In genomic region chr17:17179371-17179827, GRCh38 we compare ENCODE assay signal across 10 cellular contexts. TPM values are rescaled to one million over a fixed set of nuclear protein-coding genes. Genes with fewer than 3 reads are reported as not detected.
DNase-seq lines count a peak whose midpoint lies in the region; ATAC-seq and TF ChIP-seq lines count a peak whose summit lies in the region.
"Had no signal": no experiment of that assay in that cellular context is flagged by ENCODE, and none has a peak within 500 bp of the region (broad histone marks: within the 10 kb centered on the region; RNA-seq: fewer than 3 reads in every experiment).

No MANE protein-coding gene starts in this region.

- H3K27me3 Mint-ChIP-seq in central memory CD8-positive, alpha-beta T cell = no peaks in the 10 kb centered on the region
- no peaks in the 10 kb centered on the region for H3K27me3 Mint-ChIP-seq in type B pancreatic cell

- intact Hi-C loops in left ventricle myocardium inferior (cut with micrococcal nuclease) = no loop called here
- intact Hi-C loops in left ventricle myocardium superior (cut with micrococcal nuclease) = no loop called here
- intact Hi-C loops in uterus (cut with DNase I; ENCODE audit: low total_unique reads) = no loop called here

- H3K36me3 Mint-ChIP-seq in central memory CD8-positive, alpha-beta T cell (ENCODE audit: insufficient read depth) = peaks cover 32% of the 10 kb centered on the region
- H3K36me3 Mint-ChIP-seq in type B pancreatic cell = peaks cover 12% of the 10 kb centered on the region

- H3K27me3 ChIP-seq in left ventricle myocardium inferior (ENCODE audit: low read depth) = no peaks in the 10 kb centered on the region
- no peaks in the 10 kb centered on the region for H3K27me3 ChIP-seq in uterus

- H3K9me3 ChIP-seq in left ventricle myocardium inferior (replicated peaks) (no peaks in the 10 kb centered on the region), uterus (no peaks in the 10 kb centered on the region)

- DNase-seq in left ventricle myocardium inferior (no peak), left ventricle myocardium superior (no peak), type B pancreatic cell (ENCODE audit: extremely low spot score, unreplicated experiment) (no peak), foreskin melanocyte (no peak), uterus (no peak)
- DNase-seq in central memory CD8-positive, alpha-beta T cell (ENCODE audit: low spot score in 2 of 2) = no peak
- DNase-seq: NCI-H2029, SIG-M5 had no signal

- TF ChIP-seq CTCF in left ventricle myocardium inferior (IDR thresholded peaks at IDR 0.05; ENCODE audit: borderline replicate concordance) (no peak), type B pancreatic cell (conservative IDR thresholded peaks at IDR 0.05) (no peak), uterus (IDR thresholded peaks at IDR 0.05) (no peak)

- peak overlapping the region; percentile 71 for H3K27ac ChIP-seq in left ventricle myocardium inferior (replicated peaks)
- H3K27ac ChIP-seq in uterus = no peak overlapping the region

- TF ChIP-seq POLR2A in uterus (IDR thresholded peaks at IDR 0.05) = no peak

- peak overlapping the region; percentile 67 for H3K27ac Mint-ChIP-seq in central memory CD8-positive, alpha-beta T cell (ENCODE audit: low read depth)
- H3K27ac Mint-ChIP-seq in type B pancreatic cell = peak overlapping the region; percentile 71

- peak overlapping the region; percentile 27 for H3K4me3 Mint-ChIP-seq in central memory CD8-positive, alpha-beta T cell
- H3K4me3 Mint-ChIP-seq in type B pancreatic cell = no peak overlapping the region

- ATAC-seq in left ventricle myocardium superior = no peak
- ATAC-seq in HG03378 (IDR thresholded peaks at IDR 0.05; ENCODE audit: unreplicated experiment) = peak; percentile 55
- peak; percentile 64 for ATAC-seq in central memory CD8-positive, alpha-beta T cell (replicated peaks; ENCODE audit: extremely low read depth, poor library complexity, severe bottlenecking)
- no peak for ATAC-seq in HG03571 (IDR thresholded peaks at IDR 0.05; ENCODE audit: unreplicated experiment)

- H3K4me3 ChIP-seq in left ventricle myocardium inferior (no peak overlapping the region), uterus (no peak overlapping the region)

- peaks cover 28% of the 10 kb centered on the region for H3K4me1 Mint-ChIP-seq in central memory CD8-positive, alpha-beta T cell
- H3K4me1 Mint-ChIP-seq in type B pancreatic cell (ENCODE audit: unreplicated experiment) = no peaks in the 10 kb centered on the region

- peaks cover 53% of the 10 kb centered on the region for H3K4me1 ChIP-seq in left ventricle myocardium inferior
- H3K4me1 ChIP-seq in uterus = no peaks in the 10 kb centered on the region

- peaks cover 91% of the 10 kb centered on the region for H3K36me3 ChIP-seq in left ventricle myocardium inferior
- no peaks in the 10 kb centered on the region for H3K36me3 ChIP-seq in uterus

- H3K9me3 Mint-ChIP-seq in central memory CD8-positive, alpha-beta T cell = no peaks in the 10 kb centered on the region
- no peaks in the 10 kb centered on the region for H3K9me3 Mint-ChIP-seq in type B pancreatic cell

RNA-seq across cellular contexts. Expression of gene PLD6, which starts 26.7 kb away (rescaled TPM):
- 7.3 TPM for total RNA-seq in left ventricle myocardium inferior
- total RNA-seq in left ventricle myocardium superior = 11.5 TPM
- 0.43 and 1.5 TPM in 2 replicates for total RNA-seq in type B pancreatic cell (ENCODE audit: low replicate concordance)
- 1 to 10 TPM in 3 of 4 donors, under 1 TPM in 1; 0.77 to 8.1 (median 5.0) TPM for total RNA-seq in uterus

RNA-seq across cellular contexts. Expression of gene FLCN, which starts 57.6 kb away (rescaled TPM):
- total RNA-seq in left ventricle myocardium inferior = 46.6 TPM
- total RNA-seq in left ventricle myocardium superior = 63.3 TPM
- 55.8 and 60.9 TPM in 2 replicates for total RNA-seq in type B pancreatic cell (ENCODE audit: low replicate concordance)
- 10 to 100 TPM; 13.2 to 82.0 (median 61.5) TPM for total RNA-seq in uterus

Comparison
In these comparisons a context has a peak if more than half of its experiments do, and no peak if none do; other contexts are left out.
1. ATAC-seq: peak in HG03378 (single experiment) and central memory CD8-positive, alpha-beta T cell (single experiment); none in left ventricle myocardium superior (single experiment) and HG03571 (single experiment).